In genomic region chr6:119463081-119463626, GRCh38 we compare ENCODE assay signal across 1 cellular context.
TF ChIP-seq lines count a peak whose summit lies in the region.

No MANE protein-coding gene starts in this region.

TF ChIP-seq in GM12878, 131 proteins besides CTCF, POLR2A, EP300 and RAD21 (continued from another document and continues in another):
- TF ChIP-seq RFX5 (IDR thresholded peaks at IDR 0.05; ENCODE audit: low read depth, low read length) (no peak), RAD51 (IDR thresholded peaks at IDR 0.05) (no peak), BACH1 (IDR thresholded peaks at IDR 0.05; ENCODE audit: borderline replicate concordance) (0 out of 2 replicates have a peak, but pooled peaks have one; percentile 41), FOXM1 (IDR thresholded peaks at IDR 0.05; ENCODE audit: low read depth, low read length) (peak; percentile 86; the same call in 1 of the 2 replicates), CEBPZ (IDR thresholded peaks at IDR 0.05; ENCODE audit: low read depth, low read length) (no peak), SMC3 (IDR thresholded peaks at IDR 0.05; ENCODE audit: borderline replicate concordance, low read length) (no peak), ZNF622 (IDR thresholded peaks at IDR 0.05) (no peak), BCL11A (IDR thresholded peaks at IDR 0.05; ENCODE audit: low read depth, low read length) (peak; percentile 65), ESRRA (IDR thresholded peaks at IDR 0.05; ENCODE audit: low read length) (no peak), ZNF592 (IDR thresholded peaks at IDR 0.05) (peak; percentile 50; the same call in 1 of the 2 replicates), ETV6 (conservative IDR thresholded peaks at IDR 0.05 in 1 of 2, IDR thresholded peaks at IDR 0.05 in 1 of 2; ENCODE audit: borderline replicate concordance in 1 of 2, low read depth in 1 of 2) (peak in 1 of 2 experiments; percentile 82; a peak in 2 of 4 replicates), ZZZ3 (IDR thresholded peaks at IDR 0.05; ENCODE audit: control insufficient read depth, insufficient read length, low read depth) (no peak), SMAD5 (IDR thresholded peaks at IDR 0.05; ENCODE audit: low read depth) (no peak), IKZF2 (IDR thresholded peaks at IDR 0.05) (peak; percentile 83; a peak in 3 of 4 replicates), ATF7 (IDR thresholded peaks at IDR 0.05; ENCODE audit: low read depth) (peak; percentile 87), RUNX3 (IDR thresholded peaks at IDR 0.05; ENCODE audit: low read length) (peak; percentile 49), CUX1 (IDR thresholded peaks at IDR 0.05; ENCODE audit: insufficient replicate concordance, low read depth, low read length) (no peak), LARP7 (IDR thresholded peaks at IDR 0.05) (no peak), IRF4 (IDR thresholded peaks at IDR 0.05; ENCODE audit: low read depth, low read length) (no peak; the same call in 1 of the 2 replicates), SUZ12 (IDR thresholded peaks at IDR 0.05; ENCODE audit: unreplicated experiment) (no peak), SIN3A (IDR thresholded peaks at IDR 0.05; ENCODE audit: low read depth, low read length) (no peak), RELA (IDR thresholded peaks at IDR 0.05; ENCODE audit: borderline replicate concordance, partially characterized antibody) (no peak), NRF1 (conservative IDR thresholded peaks at IDR 0.05; ENCODE audit: low read depth, low read length) (no peak), PRDM15 (CRISPR knock-in tag; IDR thresholded peaks at IDR 0.05) (no peak), ZBTB33 (IDR thresholded peaks at IDR 0.05) (0 out of 2 replicates have a peak, but pooled peaks have one; percentile 5)
- TF ChIP-seq, protein P1, sequence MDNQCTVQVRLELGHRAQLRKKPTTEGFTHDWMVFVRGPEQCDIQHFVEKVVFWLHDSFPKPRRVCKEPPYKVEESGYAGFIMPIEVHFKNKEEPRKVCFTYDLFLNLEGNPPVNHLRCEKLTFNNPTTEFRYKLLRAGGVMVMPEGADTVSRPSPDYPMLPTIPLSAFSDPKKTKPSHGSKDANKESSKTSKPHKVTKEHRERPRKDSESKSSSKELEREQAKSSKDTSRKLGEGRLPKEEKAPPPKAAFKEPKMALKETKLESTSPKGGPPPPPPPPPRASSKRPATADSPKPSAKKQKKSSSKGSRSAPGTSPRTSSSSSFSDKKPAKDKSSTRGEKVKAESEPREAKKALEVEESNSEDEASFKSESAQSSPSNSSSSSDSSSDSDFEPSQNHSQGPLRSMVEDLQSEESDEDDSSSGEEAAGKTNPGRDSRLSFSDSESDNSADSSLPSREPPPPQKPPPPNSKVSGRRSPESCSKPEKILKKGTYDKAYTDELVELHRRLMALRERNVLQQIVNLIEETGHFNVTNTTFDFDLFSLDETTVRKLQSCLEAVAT (IDR thresholded peaks at IDR 0.05): no peak
- TF ChIP-seq, protein P2, sequence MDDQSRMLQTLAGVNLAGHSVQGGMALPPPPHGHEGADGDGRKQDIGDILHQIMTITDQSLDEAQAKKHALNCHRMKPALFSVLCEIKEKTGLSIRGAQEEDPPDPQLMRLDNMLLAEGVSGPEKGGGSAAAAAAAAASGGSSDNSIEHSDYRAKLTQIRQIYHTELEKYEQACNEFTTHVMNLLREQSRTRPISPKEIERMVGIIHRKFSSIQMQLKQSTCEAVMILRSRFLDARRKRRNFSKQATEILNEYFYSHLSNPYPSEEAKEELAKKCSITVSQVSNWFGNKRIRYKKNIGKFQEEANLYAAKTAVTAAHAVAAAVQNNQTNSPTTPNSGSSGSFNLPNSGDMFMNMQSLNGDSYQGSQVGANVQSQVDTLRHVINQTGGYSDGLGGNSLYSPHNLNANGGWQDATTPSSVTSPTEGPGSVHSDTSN (IDR thresholded peaks at IDR 0.05; ENCODE audit: insufficient replicate concordance, low read depth, low read length): no peak
- TF ChIP-seq, protein P3, sequence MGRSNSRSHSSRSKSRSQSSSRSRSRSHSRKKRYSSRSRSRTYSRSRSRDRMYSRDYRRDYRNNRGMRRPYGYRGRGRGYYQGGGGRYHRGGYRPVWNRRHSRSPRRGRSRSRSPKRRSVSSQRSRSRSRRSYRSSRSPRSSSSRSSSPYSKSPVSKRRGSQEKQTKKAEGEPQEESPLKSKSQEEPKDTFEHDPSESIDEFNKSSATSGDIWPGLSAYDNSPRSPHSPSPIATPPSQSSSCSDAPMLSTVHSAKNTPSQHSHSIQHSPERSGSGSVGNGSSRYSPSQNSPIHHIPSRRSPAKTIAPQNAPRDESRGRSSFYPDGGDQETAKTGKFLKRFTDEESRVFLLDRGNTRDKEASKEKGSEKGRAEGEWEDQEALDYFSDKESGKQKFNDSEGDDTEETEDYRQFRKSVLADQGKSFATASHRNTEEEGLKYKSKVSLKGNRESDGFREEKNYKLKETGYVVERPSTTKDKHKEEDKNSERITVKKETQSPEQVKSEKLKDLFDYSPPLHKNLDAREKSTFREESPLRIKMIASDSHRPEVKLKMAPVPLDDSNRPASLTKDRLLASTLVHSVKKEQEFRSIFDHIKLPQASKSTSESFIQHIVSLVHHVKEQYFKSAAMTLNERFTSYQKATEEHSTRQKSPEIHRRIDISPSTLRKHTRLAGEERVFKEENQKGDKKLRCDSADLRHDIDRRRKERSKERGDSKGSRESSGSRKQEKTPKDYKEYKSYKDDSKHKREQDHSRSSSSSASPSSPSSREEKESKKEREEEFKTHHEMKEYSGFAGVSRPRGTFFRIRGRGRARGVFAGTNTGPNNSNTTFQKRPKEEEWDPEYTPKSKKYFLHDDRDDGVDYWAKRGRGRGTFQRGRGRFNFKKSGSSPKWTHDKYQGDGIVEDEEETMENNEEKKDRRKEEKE (IDR thresholded peaks at IDR 0.05): no peak
